ENCODE assay signal across 10 cellular contexts in the genomic region with DNA sequence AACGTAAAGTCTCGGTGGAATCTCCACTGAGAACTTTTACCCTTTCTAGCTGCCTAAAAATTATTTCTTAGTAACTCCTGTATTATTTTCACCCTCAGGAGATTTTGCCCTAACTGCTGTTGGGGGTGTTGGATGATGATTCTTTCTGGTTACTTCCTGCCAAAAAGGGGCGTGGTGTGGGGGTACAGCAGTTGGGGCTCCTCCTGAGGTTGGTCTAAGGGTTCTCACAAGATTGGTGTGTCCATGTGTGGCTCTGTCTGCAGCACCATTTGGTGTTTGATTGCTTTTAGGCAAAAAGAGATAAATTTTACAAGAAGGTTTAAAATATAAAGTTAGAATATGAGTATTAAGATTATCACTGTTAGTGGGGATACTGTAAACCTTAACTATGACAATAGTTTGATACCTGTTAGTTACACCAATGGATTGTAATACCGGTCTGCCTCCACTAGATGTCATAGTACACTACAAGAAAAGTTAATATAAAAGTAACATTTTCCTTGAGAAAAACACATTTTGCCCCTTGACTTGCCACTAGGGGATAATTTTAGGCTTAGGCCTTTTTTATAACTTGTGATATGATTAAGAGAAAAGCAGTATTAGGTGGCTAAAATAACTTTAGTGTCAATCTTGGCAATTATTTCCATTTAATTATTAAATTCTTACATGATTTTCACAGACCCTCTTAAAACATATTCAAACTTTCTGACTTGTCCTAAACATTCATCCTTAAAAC.
DNase-seq lines count a peak whose midpoint lies in the region; ATAC-seq, FAIRE-seq and TF ChIP-seq lines count a peak whose summit lies in the region.
"Had no signal": no experiment of that assay in that cellular context is flagged by ENCODE, and none has a peak within 500 bp of the region (broad histone marks: within the 10 kb centered on the region; RNA-seq: fewer than 3 reads in every experiment).

No MANE protein-coding gene starts in this region.

- H3K36me3 Mint-ChIP-seq in astrocyte (ENCODE audit: low read depth, unreplicated experiment) = no peaks in the 10 kb centered on the region
- H3K36me3 Mint-ChIP-seq in immature natural killer cell = peaks cover 0 to 3% (median 0%) of the 10 kb centered on the region in 3 donors
- H3K36me3 Mint-ChIP-seq in activated CD4-positive, alpha-beta memory T cell treated with anti-CD3 and anti-CD28 coated beads, Interleukin-2, amount 10 ng/mL, durations not matched to agents 7 days and 5 days (ENCODE audit: low read depth) = no peaks in the 10 kb centered on the region
- H3K36me3 Mint-ChIP-seq: activated naive CD8-positive, alpha-beta T cell treated with anti-CD3 and anti-CD28 coated beads, Interleukin-2, amount 10 ng/mL, durations not matched to agents 7 days and 5 days had no signal

- no peaks in the 10 kb centered on the region for H3K4me1 Mint-ChIP-seq in astrocyte (ENCODE audit: low read depth, unreplicated experiment)
- H3K4me1 Mint-ChIP-seq in immature natural killer cell = no peaks in the 10 kb centered on the region
- no peaks in the 10 kb centered on the region for H3K4me1 Mint-ChIP-seq in activated CD4-positive, alpha-beta memory T cell treated with anti-CD3 and anti-CD28 coated beads, Interleukin-2, amount 10 ng/mL, durations not matched to agents 7 days and 5 days
- H3K4me1 Mint-ChIP-seq: activated naive CD8-positive, alpha-beta T cell treated with anti-CD3 and anti-CD28 coated beads, Interleukin-2, amount 10 ng/mL, durations not matched to agents 7 days and 5 days had no signal

- no peak overlapping the region for H3K4me2 ChIP-seq in astrocyte (ENCODE audit: low read length)
- H3K4me2 ChIP-seq: BLaER1 had no signal

- H3K27ac ChIP-seq in astrocyte (ENCODE audit: low read depth, low read length) = no peak overlapping the region
- H3K27ac ChIP-seq: BLaER1 had no signal

- peaks cover 8% of the 10 kb centered on the region for H3K9me3 ChIP-seq in astrocyte (ENCODE audit: insufficient read depth, low read depth, low read length)

- H3K4me1 ChIP-seq in astrocyte (ENCODE audit: insufficient read depth, low read length) = no peaks in the 10 kb centered on the region
- H3K4me1 ChIP-seq: BLaER1 had no signal

- H4K20me1 ChIP-seq in astrocyte (ENCODE audit: insufficient read depth, low read length) = no peaks in the 10 kb centered on the region
- H4K20me1 ChIP-seq: BLaER1 had no signal

- DNase-seq in DMS153 treated with DMSO at 0.1 percent for 48 hours (lab: John Stamatoyannopoulos, UW; ENCODE audit: unreplicated experiment) (peak; percentile 27), DMS153 (lab: John Stamatoyannopoulos, UW) (no peak), M059J (ENCODE audit: low read depth) (peak; percentile 41), astrocyte (ENCODE audit: low read depth) (peak; percentile 16), left lobe of liver (ENCODE audit: low spot score) (no peak), immature natural killer cell (no peak)
- no peak for DNase-seq in activated CD4-positive, alpha-beta memory T cell treated with anti-CD3 and anti-CD28 coated beads, Interleukin-2, amount 10 ng/mL, durations not matched to agents 7 days and 5 days
- DNase-seq: activated naive CD8-positive, alpha-beta T cell treated with anti-CD3 and anti-CD28 coated beads, Interleukin-2, amount 10 ng/mL, durations not matched to agents 7 days and 5 days had no signal

- H3K27me3 Mint-ChIP-seq in astrocyte (ENCODE audit: low read depth, unreplicated experiment) = no peaks in the 10 kb centered on the region
- no peaks in the 10 kb centered on the region for H3K27me3 Mint-ChIP-seq in immature natural killer cell (ENCODE audit: low read depth in 3 of 3)
- no peaks in the 10 kb centered on the region for H3K27me3 Mint-ChIP-seq in activated CD4-positive, alpha-beta memory T cell treated with anti-CD3 and anti-CD28 coated beads, Interleukin-2, amount 10 ng/mL, durations not matched to agents 7 days and 5 days
- H3K27me3 Mint-ChIP-seq: activated naive CD8-positive, alpha-beta T cell treated with anti-CD3 and anti-CD28 coated beads, Interleukin-2, amount 10 ng/mL, durations not matched to agents 7 days and 5 days had no signal

- no peak for FAIRE-seq in astrocyte (lab: Jason Lieb, UNC)

- H3K4me3 ChIP-seq in astrocyte (ENCODE audit: insufficient read depth, low read depth, low read length) = no peak overlapping the region
- H3K4me3 ChIP-seq: BLaER1 had no signal

- H3K36me3 ChIP-seq in astrocyte (ENCODE audit: insufficient read depth, low read length) = no peaks in the 10 kb centered on the region
- H3K36me3 ChIP-seq: BLaER1 had no signal

- no peak overlapping the region for H3K27ac Mint-ChIP-seq in astrocyte (ENCODE audit: unreplicated experiment)
- no peak overlapping the region for H3K27ac Mint-ChIP-seq in immature natural killer cell
- H3K27ac Mint-ChIP-seq in activated CD4-positive, alpha-beta memory T cell treated with anti-CD3 and anti-CD28 coated beads, Interleukin-2, amount 10 ng/mL, durations not matched to agents 7 days and 5 days = no peak overlapping the region
- H3K27ac Mint-ChIP-seq: activated naive CD8-positive, alpha-beta T cell treated with anti-CD3 and anti-CD28 coated beads, Interleukin-2, amount 10 ng/mL, durations not matched to agents 7 days and 5 days had no signal

- CTCF ChIA-PET in activated CD4-positive, alpha-beta memory T cell treated with anti-CD3 and anti-CD28 coated beads, Interleukin-2, amount 10 ng/mL, durations not matched to agents 7 days and 5 days (lab: Charles Lee) = interaction anchor here (3.7 kb wide), 1 partner anchor 813 kb away, joined by 9 read pairs; no protein-coding TSS in a partner anchor

- H3K9me3 Mint-ChIP-seq in astrocyte (ENCODE audit: unreplicated experiment) = peaks cover 8% of the 10 kb centered on the region
- peaks cover 0 to 15% (median 5%) of the 10 kb centered on the region in 6 donors for H3K9me3 Mint-ChIP-seq in immature natural killer cell
- H3K9me3 Mint-ChIP-seq in activated CD4-positive, alpha-beta memory T cell treated with anti-CD3 and anti-CD28 coated beads, Interleukin-2, amount 10 ng/mL, durations not matched to agents 7 days and 5 days = peaks cover 3% of the 10 kb centered on the region

- peak; percentile 66 for TF ChIP-seq CTCF in astrocyte (IDR thresholded peaks at IDR 0.05; ENCODE audit: insufficient read depth, low read depth, low read length)

- no peaks in the 10 kb centered on the region for H3K27me3 ChIP-seq in astrocyte (ENCODE audit: insufficient read depth, low read length)
- H3K27me3 ChIP-seq: BLaER1 had no signal

- POLR2A ChIA-PET in activated CD4-positive, alpha-beta memory T cell treated with anti-CD3 and anti-CD28 coated beads, Interleukin-2, amount 10 ng/mL, durations not matched to agents 7 days and 5 days (lab: Charles Lee) = no interaction called here

- no peak overlapping the region for H3K9ac ChIP-seq in astrocyte (ENCODE audit: low read length)
- H3K9ac ChIP-seq: BLaER1 had no signal

- ATAC-seq in GM21723 (IDR thresholded peaks at IDR 0.05; ENCODE audit: unreplicated experiment) (peak; percentile 70), left lobe of liver (peak; percentile 74)

- H3K4me3 Mint-ChIP-seq in astrocyte (ENCODE audit: unreplicated experiment) = no peak overlapping the region
- no peak overlapping the region for H3K4me3 Mint-ChIP-seq in immature natural killer cell
- H3K4me3 Mint-ChIP-seq in activated CD4-positive, alpha-beta memory T cell treated with anti-CD3 and anti-CD28 coated beads, Interleukin-2, amount 10 ng/mL, durations not matched to agents 7 days and 5 days = no peak overlapping the region
- H3K4me3 Mint-ChIP-seq: activated naive CD8-positive, alpha-beta T cell treated with anti-CD3 and anti-CD28 coated beads, Interleukin-2, amount 10 ng/mL, durations not matched to agents 7 days and 5 days had no signal

- H2AFZ ChIP-seq in astrocyte (ENCODE audit: low read depth, low read length) = no peak overlapping the region

- H3K79me2 ChIP-seq in astrocyte (ENCODE audit: insufficient read depth, low read length) = no peaks in the 10 kb centered on the region

Comparison
In these comparisons a context has a peak if more than half of its experiments do, and no peak if none do; other contexts are left out.
1. DNase-seq: peak in DMS153 treated with DMSO at 0.1 percent for 48 hours (single experiment), M059J (single experiment) and astrocyte (single experiment); none in DMS153 (single experiment), left lobe of liver (single experiment), immature natural killer cell (0 of 3) and activated CD4-positive, alpha-beta memory T cell treated with anti-CD3 and anti-CD28 coated beads, Interleukin-2, amount 10 ng/mL, durations not matched to agents 7 days and 5 days (single experiment).